In genomic region chr22:17607891-17608521, GRCh38 we compare ENCODE assay signal across 17 cellular contexts. TPM values are rescaled to one million over a fixed set of nuclear protein-coding genes. Genes with fewer than 3 reads are reported as not detected.
"Had no signal": no experiment of that assay in that cellular context is flagged by ENCODE, and none has a peak within 500 bp of the region (broad histone marks: within the 10 kb centered on the region; RNA-seq: fewer than 3 reads in every experiment).

No MANE protein-coding gene starts in this region.

- H3K9me3 ChIP-seq: body of pancreas, ovary, transverse colon, vagina had no signal

- H3K27ac ChIP-seq: body of pancreas, coronary artery, ovary, vagina had no signal

- H3K4me3 ChIP-seq: body of pancreas, coronary artery, ovary, transverse colon, vagina had no signal

- H3K4me1 ChIP-seq: body of pancreas, vagina had no signal

- H3K36me3 ChIP-seq: ovary had no signal

- H3K27me3 ChIP-seq: body of pancreas, ovary, transverse colon, vagina had no signal

- ATAC-seq: body of pancreas; naive thymus-derived CD8-positive, alpha-beta T cell; stimulated activated naive CD8-positive, alpha-beta T cell treated with anti-CD3 and anti-CD28 coated beads, Interleukin-15, Interleukin-2, amounts not matched to agents 100 U/mL and 50 U/mL, for 24 hours had no signal

- DNase-seq: activated CD4-positive, alpha-beta T cell treated with anti-CD3 and anti-CD28 coated beads, Interleukin-2, amount 50 U/mL, for 1 hour; activated CD4-positive, CD25-positive, alpha-beta regulatory T cell treated with anti-CD3 and anti-CD28 coated beads, Interleukin-2, amount 50 U/mL, for 72 hours; activated naive CD4-positive, alpha-beta T cell; activated naive CD8-positive, alpha-beta T cell treated with anti-CD3 and anti-CD28 coated beads for 36 hours; amygdala; body of pancreas; erythroblast; head of caudate nucleus; naive thymus-derived CD8-positive, alpha-beta T cell; ovary; stimulated activated CD4-positive, alpha-beta T cell treated with anti-CD3 and anti-CD28 coated beads, Interleukin-12 subunit alpha, Interleukin-12 subunit beta, amount 100 ng/mL, for 4 hours; stimulated activated CD4-positive, alpha-beta T cell treated with anti-CD3 and anti-CD28 coated beads, Interleukin-1b, Interleukin-23, amount 100 ng/mL, for 48 hours; stimulated activated naive CD8-positive, alpha-beta T cell treated with anti-CD3 and anti-CD28 coated beads, Interleukin-15, Interleukin-2, amounts not matched to agents 100 U/mL and 50 U/mL, for 24 hours; transverse colon had no signal

RNA-seq across cellular contexts. Expression of gene SLC25A18, which starts 44.7 kb away (rescaled TPM):
- total RNA-seq: activated naive CD8-positive, alpha-beta T cell treated with anti-CD3 and anti-CD28 coated beads for 36 hours; naive thymus-derived CD8-positive, alpha-beta T cell; T-helper 1 cell treated with Interleukin-12 subunit alpha and Interleukin-12 subunit beta and Interleukin-4 antibody, amounts not matched to agents 30 ng/mL and 1 ng/mL, for 36 hours had no signal
- polyA plus RNA-seq: naive thymus-derived CD8-positive, alpha-beta T cell had no signal
